ENCODE assay signal across 13 cellular contexts in genomic region chr11:1868636-1869291, GRCh38. TPM values are rescaled to one million over a fixed set of nuclear protein-coding genes. Genes with fewer than 3 reads are reported as not detected.
A peak's percentile ranks its signal among the peaks of the same experiment; 100 is the strongest.
DNase-seq lines count a peak whose midpoint lies in the region; ATAC-seq and TF ChIP-seq lines count a peak whose summit lies in the region.
"Had no signal": no experiment of that assay in that cellular context is flagged by ENCODE, and none has a peak within 500 bp of the region (broad histone marks: within the 10 kb centered on the region; RNA-seq: fewer than 3 reads in every experiment).

No MANE protein-coding gene starts in this region.

- DNase-seq in ascending aorta (ENCODE audit: low spot score in 2 of 2) (no peak), mucosa of descending colon (peak in 2 of 3 donors; percentile 34 to 64), AML-193 (lab: John Stamatoyannopoulos, UW) (no peak), T-helper 9 cell (no peak)
- no peak for DNase-seq in activated T-helper 2 cell treated with anti-CD3 and anti-CD28 coated beads, Interferon-gamma antibody, Interleukin-2, Interleukin-4, amounts not matched to agents 10 μg/mL and 5 μg/mL and 100 μg/mL, durations not matched to agents 14 hours and 24 hours and 36 hours (ENCODE audit: low spot score)
- DNase-seq: activated T-cell treated with anti-CD3 and anti-CD28 coated beads, Interleukin-2, amount 50 U/mL, for 72 hours; caudate nucleus; COR-L47; GM23248 had no signal

- H3K36me3 ChIP-seq in ascending aorta (no peaks in the 10 kb centered on the region), mucosa of descending colon (ENCODE audit: low read depth) (no peaks in the 10 kb centered on the region)

- H3K36me3 Mint-ChIP-seq in IgD-negative memory B cell = no peaks in the 10 kb centered on the region
- H3K36me3 Mint-ChIP-seq in stimulated activated memory B cell treated with anti-CD40 and anti-IgM and Interleukin-4, amounts not matched to agents 10 μg/mL and 1 μg/mL and 100 μg/mL, for 72 hours = peaks cover 36% of the 10 kb centered on the region
- H3K36me3 Mint-ChIP-seq in activated T-helper 2 cell treated with anti-CD3 and anti-CD28 coated beads, Interferon-gamma antibody, Interleukin-2, Interleukin-4, amounts not matched to agents 10 μg/mL and 5 μg/mL and 100 μg/mL, durations not matched to agents 14 hours and 24 hours and 36 hours (ENCODE audit: low read depth) = peaks cover 22% of the 10 kb centered on the region

- peak overlapping the region; percentile 58 to 66 for H3K27ac ChIP-seq in ascending aorta
- H3K27ac ChIP-seq: GM23248, parathyroid adenoma had no signal

- TF ChIP-seq CTCF in ascending aorta (IDR thresholded peaks at IDR 0.05) (no peak), mucosa of descending colon (IDR thresholded peaks at IDR 0.05) (no peak)

- H3K27me3 Mint-ChIP-seq in IgD-negative memory B cell = no peaks in the 10 kb centered on the region
- H3K27me3 Mint-ChIP-seq in stimulated activated memory B cell treated with anti-CD40 and anti-IgM and Interleukin-4, amounts not matched to agents 10 μg/mL and 1 μg/mL and 100 μg/mL, for 72 hours = no peaks in the 10 kb centered on the region
- no peaks in the 10 kb centered on the region for H3K27me3 Mint-ChIP-seq in activated T-helper 2 cell treated with anti-CD3 and anti-CD28 coated beads, Interferon-gamma antibody, Interleukin-2, Interleukin-4, amounts not matched to agents 10 μg/mL and 5 μg/mL and 100 μg/mL, durations not matched to agents 14 hours and 24 hours and 36 hours (ENCODE audit: low read depth)

- intact Hi-C loops in ascending aorta (cut with DNase I) (loop anchor here (10.0 kb wide), 1 partner anchor 294 kb away; the partner anchor contains the start of gene DUSP8), mucosa of descending colon (cut with DNase I, micrococcal nuclease) (no loop called here)
- intact Hi-C loops in activated T-helper 2 cell treated with anti-CD3 and anti-CD28 coated beads, Interferon-gamma antibody, Interleukin-2, Interleukin-4, amounts not matched to agents 10 μg/mL and 5 μg/mL and 100 μg/mL, durations not matched to agents 14 hours and 24 hours and 36 hours (cut with micrococcal nuclease) = no loop called here

- no peaks in the 10 kb centered on the region for H3K9me3 ChIP-seq in ascending aorta
- H3K9me3 ChIP-seq in mucosa of descending colon = no peaks in the 10 kb centered on the region

- H3K27me3 ChIP-seq in ascending aorta = no peaks in the 10 kb centered on the region

- H3K4me3 ChIP-seq in ascending aorta = peak overlapping the region; percentile 54 to 58
- no peak overlapping the region for H3K4me3 ChIP-seq in mucosa of descending colon
- H3K4me3 ChIP-seq: GM23248 had no signal

- ATAC-seq in mucosa of descending colon = no peak
- ATAC-seq in stimulated activated memory B cell treated with anti-CD40 and anti-IgM and Interleukin-4, amounts not matched to agents 10 μg/mL and 1 μg/mL and 100 μg/mL, for 72 hours = peak; percentile 64
- ATAC-seq in GM21390 (IDR thresholded peaks at IDR 0.05; ENCODE audit: unreplicated experiment) = no peak
- ATAC-seq: activated T-cell treated with anti-CD3 and anti-CD28 coated beads, Interleukin-2, amount 50 U/mL, for 72 hours had no signal

- H3K9me3 Mint-ChIP-seq in IgD-negative memory B cell = no peaks in the 10 kb centered on the region
- H3K9me3 Mint-ChIP-seq in stimulated activated memory B cell treated with anti-CD40 and anti-IgM and Interleukin-4, amounts not matched to agents 10 μg/mL and 1 μg/mL and 100 μg/mL, for 72 hours = no peaks in the 10 kb centered on the region
- no peaks in the 10 kb centered on the region for H3K9me3 Mint-ChIP-seq in activated T-helper 2 cell treated with anti-CD3 and anti-CD28 coated beads, Interferon-gamma antibody, Interleukin-2, Interleukin-4, amounts not matched to agents 10 μg/mL and 5 μg/mL and 100 μg/mL, durations not matched to agents 14 hours and 24 hours and 36 hours
- H3K9me3 Mint-ChIP-seq: activated T-cell treated with anti-CD3 and anti-CD28 coated beads, Interleukin-2, amount 50 U/mL, for 72 hours had no signal

- H3K4me3 Mint-ChIP-seq in IgD-negative memory B cell = peak overlapping the region in 1 of 4 donors; percentile 70
- H3K4me3 Mint-ChIP-seq in stimulated activated memory B cell treated with anti-CD40 and anti-IgM and Interleukin-4, amounts not matched to agents 10 μg/mL and 1 μg/mL and 100 μg/mL, for 72 hours = peak overlapping the region; percentile 25
- no peak overlapping the region for H3K4me3 Mint-ChIP-seq in activated T-helper 2 cell treated with anti-CD3 and anti-CD28 coated beads, Interferon-gamma antibody, Interleukin-2, Interleukin-4, amounts not matched to agents 10 μg/mL and 5 μg/mL and 100 μg/mL, durations not matched to agents 14 hours and 24 hours and 36 hours (ENCODE audit: low read depth)

- H3K27ac Mint-ChIP-seq in IgD-negative memory B cell = peak overlapping the region in 2 of 3 donors; percentile 70 to 71
- peak overlapping the region; percentile 57 for H3K27ac Mint-ChIP-seq in stimulated activated memory B cell treated with anti-CD40 and anti-IgM and Interleukin-4, amounts not matched to agents 10 μg/mL and 1 μg/mL and 100 μg/mL, for 72 hours
- H3K27ac Mint-ChIP-seq in activated T-helper 2 cell treated with anti-CD3 and anti-CD28 coated beads, Interferon-gamma antibody, Interleukin-2, Interleukin-4, amounts not matched to agents 10 μg/mL and 5 μg/mL and 100 μg/mL, durations not matched to agents 14 hours and 24 hours and 36 hours = no peak overlapping the region
- H3K27ac Mint-ChIP-seq: activated T-cell treated with anti-CD3 and anti-CD28 coated beads, Interleukin-2, amount 50 U/mL, for 72 hours had no signal

- peaks cover 0 to 37% (median 23%) of the 10 kb centered on the region in 3 donors for H3K4me1 Mint-ChIP-seq in IgD-negative memory B cell
- no peaks in the 10 kb centered on the region for H3K4me1 Mint-ChIP-seq in stimulated activated memory B cell treated with anti-CD40 and anti-IgM and Interleukin-4, amounts not matched to agents 10 μg/mL and 1 μg/mL and 100 μg/mL, for 72 hours
- peaks cover 21% of the 10 kb centered on the region for H3K4me1 Mint-ChIP-seq in activated T-helper 2 cell treated with anti-CD3 and anti-CD28 coated beads, Interferon-gamma antibody, Interleukin-2, Interleukin-4, amounts not matched to agents 10 μg/mL and 5 μg/mL and 100 μg/mL, durations not matched to agents 14 hours and 24 hours and 36 hours (ENCODE audit: low read depth)

- H3K4me1 ChIP-seq in ascending aorta (peaks cover 29 to 71% of the 10 kb centered on the region in 2 donors), mucosa of descending colon (ENCODE audit: low read depth) (peaks cover 8% of the 10 kb centered on the region)
- H3K4me1 ChIP-seq: parathyroid adenoma had no signal

RNA-seq across cellular contexts. Expression of gene LSP1, which starts 15.9 kb away (rescaled TPM):
- 841 TPM for polyA plus RNA-seq in IgD-negative memory B cell
- total RNA-seq in ascending aorta = 41.9 TPM
- 10 to 100 TPM; 18.5 to 32.2 (median 23.6) TPM for total RNA-seq in mucosa of descending colon
- total RNA-seq in activated T-helper 2 cell treated with anti-CD3 and anti-CD28 coated beads, Interferon-gamma antibody, Interleukin-2, Interleukin-4, amounts not matched to agents 10 μg/mL and 5 μg/mL and 100 μg/mL, durations not matched to agents 14 hours and 24 hours and 36 hours = 442 and 449 TPM in 2 replicates
- total RNA-seq: GM23248 had no signal

RNA-seq across cellular contexts. Expression of gene PRR33, which starts 22.9 kb away (rescaled TPM):
- polyA plus RNA-seq in IgD-negative memory B cell = 0.60 TPM
- total RNA-seq in ascending aorta (not detected), mucosa of descending colon (not detected)
- 0.05 TPM in 1 of 2 replicates, not detected in the other for total RNA-seq in activated T-helper 2 cell treated with anti-CD3 and anti-CD28 coated beads, Interferon-gamma antibody, Interleukin-2, Interleukin-4, amounts not matched to agents 10 μg/mL and 5 μg/mL and 100 μg/mL, durations not matched to agents 14 hours and 24 hours and 36 hours
- total RNA-seq: activated T-cell treated with anti-CD3 and anti-CD28 coated beads, Interleukin-2, amount 50 U/mL, for 72 hours; GM23248 had no signal
- polyA plus RNA-seq: GM23248 had no signal

RNA-seq across cellular contexts. Expression of gene TNNI2, which starts 30.0 kb away (rescaled TPM):
- 8.0 TPM for polyA plus RNA-seq in IgD-negative memory B cell
- total RNA-seq in ascending aorta (not detected), mucosa of descending colon (under 1 TPM in 1 of 3 donors, not detected in 2; 0.46 TPM)
- 0.27 TPM in 1 of 2 replicates, not detected in the other for total RNA-seq in activated T-helper 2 cell treated with anti-CD3 and anti-CD28 coated beads, Interferon-gamma antibody, Interleukin-2, Interleukin-4, amounts not matched to agents 10 μg/mL and 5 μg/mL and 100 μg/mL, durations not matched to agents 14 hours and 24 hours and 36 hours
- total RNA-seq: GM23248 had no signal
- polyA plus RNA-seq: GM23248 had no signal

RNA-seq across cellular contexts. Expression of gene SYT8, which starts 34.0 kb away (rescaled TPM):
- not detected for polyA plus RNA-seq in IgD-negative memory B cell
- total RNA-seq in ascending aorta (not detected), mucosa of descending colon (1 to 10 TPM in 2 of 3 donors, under 1 TPM in 1; 0.98 to 2.4 (median 2.1) TPM)
- total RNA-seq in activated T-helper 2 cell treated with anti-CD3 and anti-CD28 coated beads, Interferon-gamma antibody, Interleukin-2, Interleukin-4, amounts not matched to agents 10 μg/mL and 5 μg/mL and 100 μg/mL, durations not matched to agents 14 hours and 24 hours and 36 hours = not detected in 2 replicates
- total RNA-seq: activated T-cell treated with anti-CD3 and anti-CD28 coated beads, Interleukin-2, amount 50 U/mL, for 72 hours; GM23248 had no signal
- polyA plus RNA-seq: GM23248 had no signal

RNA-seq across cellular contexts. Expression of gene TNNT3, which starts 50.7 kb away (rescaled TPM):
- polyA plus RNA-seq in IgD-negative memory B cell = 0.23 TPM
- total RNA-seq in ascending aorta (10.1 TPM), mucosa of descending colon (1 to 10 TPM in 1 of 3 donors, under 1 TPM in 1, not detected in 1; 0.72 to 2.7 TPM)
- total RNA-seq in activated T-helper 2 cell treated with anti-CD3 and anti-CD28 coated beads, Interferon-gamma antibody, Interleukin-2, Interleukin-4, amounts not matched to agents 10 μg/mL and 5 μg/mL and 100 μg/mL, durations not matched to agents 14 hours and 24 hours and 36 hours = 2.0 and 2.9 TPM in 2 replicates
- total RNA-seq: GM23248 had no signal
- polyA plus RNA-seq: GM23248 had no signal

Comparison
In these comparisons a context has a peak if more than half of its experiments do, and no peak if none do; other contexts are left out.
1. DNase-seq: peak in mucosa of descending colon (2 of 3); none in ascending aorta (0 of 2), AML-193 (0 of 2), T-helper 9 cell (single experiment) and activated T-helper 2 cell treated with anti-CD3 and anti-CD28 coated beads, Interferon-gamma antibody, Interleukin-2, Interleukin-4, amounts not matched to agents 10 μg/mL and 5 μg/mL and 100 μg/mL, durations not matched to agents 14 hours and 24 hours and 36 hours (single experiment).
2. RNA of gene LSP1, which starts 15.9 kb away (total RNA-seq): 442 to 449 TPM in activated T-helper 2 cell treated with anti-CD3 and anti-CD28 coated beads, Interferon-gamma antibody, Interleukin-2, Interleukin-4, amounts not matched to agents 10 μg/mL and 5 μg/mL and 100 μg/mL, durations not matched to agents 14 hours and 24 hours and 36 hours; 41.9 TPM in ascending aorta (single experiment) and 18.5 to 32.2 TPM in mucosa of descending colon; every median in the first group is over 10 times any median in the second.